Comparison of ENCODE assay signal across 20 cellular contexts in the genomic region with DNA sequence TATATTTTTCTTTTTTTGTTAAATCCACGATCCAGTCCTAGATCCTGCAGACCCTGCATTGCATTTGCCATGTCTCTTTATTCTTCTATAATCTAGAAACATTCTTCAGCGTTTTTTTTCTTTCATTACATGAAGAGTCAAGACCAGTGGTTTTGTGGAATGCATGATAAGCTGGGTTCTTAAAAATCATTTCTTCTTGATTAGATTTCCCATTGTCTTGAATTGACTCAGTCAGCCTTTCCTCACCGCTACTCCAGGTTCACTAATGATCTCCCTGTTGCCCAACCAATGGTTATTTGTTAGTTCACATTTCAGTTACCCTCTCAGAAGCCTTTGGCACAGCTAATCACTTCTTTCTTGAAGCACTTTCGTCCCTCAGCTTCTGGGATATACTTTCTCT.
"Had no signal": no experiment of that assay in that cellular context is flagged by ENCODE, and none has a peak within 500 bp of the region (broad histone marks: within the 10 kb centered on the region; RNA-seq: fewer than 3 reads in every experiment).

No MANE protein-coding gene starts in this region.

- H3K4me3 Mint-ChIP-seq: effector memory CD8-positive, alpha-beta T cell; memory B cell; natural killer cell; neural crest cell had no signal

- H3K27ac Mint-ChIP-seq: effector memory CD8-positive, alpha-beta T cell; memory B cell; natural killer cell had no signal

- H3K27me3 Mint-ChIP-seq: effector memory CD8-positive, alpha-beta T cell; memory B cell had no signal

- ATAC-seq: effector memory CD8-positive, alpha-beta T cell; gastrocnemius medialis; left lobe of liver; natural killer cell; pancreas; sciatic nerve had no signal

- H3K9me3 Mint-ChIP-seq: effector memory CD8-positive, alpha-beta T cell; memory B cell; natural killer cell; neural crest cell had no signal

- H3K4me1 Mint-ChIP-seq: memory B cell, natural killer cell had no signal

- DNase-seq: cortex of kidney; effector memory CD8-positive, alpha-beta T cell; erythroblast; esophagus squamous epithelium; foreskin fibroblast; gastrocnemius medialis; head of caudate nucleus; kidney; natural killer cell; pancreas; stimulated activated CD4-positive, alpha-beta T cell treated with anti-CD3 and anti-CD28 coated beads, Interleukin-12 subunit alpha, Interleukin-12 subunit beta, amount 100 ng/mL, for 4 hours; stimulated activated CD4-positive, alpha-beta T cell treated with anti-CD3 and anti-CD28 coated beads, Interleukin-1b, Interleukin-23, amount 100 ng/mL, for 48 hours; stimulated activated CD4-positive, alpha-beta T cell treated with anti-CD3 and anti-CD28 coated beads, Interleukin-4, amount 100 ng/mL, for 1 hour; stimulated activated CD8-positive, alpha-beta memory T cell treated with anti-CD3 and anti-CD28 coated beads, Interleukin-4, amount 100 ng/mL, for 48 hours; stimulated activated naive CD4-positive, alpha-beta T cell treated with Interleukin-2 at 50 U/mL for 16 hours; upper lobe of left lung had no signal
